11 cellular contexts compared by ENCODE assay signal in the genomic region with DNA sequence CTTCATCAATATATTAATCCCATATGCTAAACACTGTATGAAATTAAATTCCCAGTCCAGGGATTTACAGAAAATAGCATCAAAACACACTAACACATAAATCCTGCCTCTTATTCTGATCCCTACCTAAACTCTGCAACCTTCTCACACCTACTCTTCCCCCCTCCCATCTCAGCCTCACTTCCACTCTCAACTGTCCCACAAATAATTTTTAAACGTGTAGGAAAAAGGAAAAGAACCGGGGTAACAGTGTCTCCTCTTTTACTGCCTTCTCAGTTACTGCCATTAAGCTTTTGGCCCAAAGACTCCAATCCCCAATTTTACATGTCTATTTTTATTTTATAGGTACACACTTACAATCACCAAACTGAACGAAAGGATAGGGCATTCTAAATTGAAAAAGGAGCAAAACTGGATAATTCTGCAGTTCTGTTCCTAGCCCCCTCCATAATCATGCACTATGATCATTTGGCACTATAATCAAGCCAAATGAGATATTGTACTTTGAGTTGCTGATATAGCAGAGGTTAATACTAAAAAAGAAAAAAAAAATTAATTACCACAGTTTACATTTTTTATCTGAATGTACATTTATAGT. TPM values are rescaled to one million over a fixed set of nuclear protein-coding genes. Genes with fewer than 3 reads are reported as not detected.
DNase-seq lines count a peak whose midpoint lies in the region; ATAC-seq, FAIRE-seq and TF ChIP-seq lines count a peak whose summit lies in the region.
"Had no signal": no experiment of that assay in that cellular context is flagged by ENCODE, and none has a peak within 500 bp of the region (broad histone marks: within the 10 kb centered on the region; RNA-seq: fewer than 3 reads in every experiment).

No MANE protein-coding gene starts in this region.

- H3K9me3 ChIP-seq in iPS-20b (ENCODE audit: insufficient read depth, low read depth, low read length) (no peaks in the 10 kb centered on the region), stomach (no peaks in the 10 kb centered on the region)

- peaks cover 32% of the 10 kb centered on the region for H3K36me3 Mint-ChIP-seq in activated CD8-positive, alpha-beta memory T cell treated with anti-CD3 and anti-CD28 coated beads, Interleukin-2, amount 10 ng/mL, durations not matched to agents 7 days and 5 days
- H3K36me3 Mint-ChIP-seq in activated T-helper 1 cell treated with anti-CD3 and anti-CD28 coated beads, Interleukin-12 subunit alpha, Interleukin-12 subunit beta, Interleukin-2, Interleukin-4 antibody, amounts not matched to agents 30 ng/mL and 10 ng/mL and 1 ng/mL, durations not matched to agents 14 hours and 24 hours and 36 hours (ENCODE audit: low read depth): peaks cover 24% of the 10 kb centered on the region

- TF ChIP-seq CTCF in stomach (IDR thresholded peaks at IDR 0.05): no peak

- H3K4me3 Mint-ChIP-seq in activated CD8-positive, alpha-beta memory T cell treated with anti-CD3 and anti-CD28 coated beads, Interleukin-2, amount 10 ng/mL, durations not matched to agents 7 days and 5 days: peak overlapping the region; percentile 78
- peak overlapping the region; percentile 97 for H3K4me3 Mint-ChIP-seq in activated T-helper 1 cell treated with anti-CD3 and anti-CD28 coated beads, Interleukin-12 subunit alpha, Interleukin-12 subunit beta, Interleukin-2, Interleukin-4 antibody, amounts not matched to agents 30 ng/mL and 10 ng/mL and 1 ng/mL, durations not matched to agents 14 hours and 24 hours and 36 hours

- no peak for FAIRE-seq in HTR-8/SVneo (lab: Jason Lieb, UNC)

- H3K27me3 Mint-ChIP-seq in activated CD8-positive, alpha-beta memory T cell treated with anti-CD3 and anti-CD28 coated beads, Interleukin-2, amount 10 ng/mL, durations not matched to agents 7 days and 5 days: no peaks in the 10 kb centered on the region
- H3K27me3 Mint-ChIP-seq in activated T-helper 1 cell treated with anti-CD3 and anti-CD28 coated beads, Interleukin-12 subunit alpha, Interleukin-12 subunit beta, Interleukin-2, Interleukin-4 antibody, amounts not matched to agents 30 ng/mL and 10 ng/mL and 1 ng/mL, durations not matched to agents 14 hours and 24 hours and 36 hours (ENCODE audit: insufficient read depth): no peaks in the 10 kb centered on the region

- peaks cover 43% of the 10 kb centered on the region for H3K4me1 Mint-ChIP-seq in activated CD8-positive, alpha-beta memory T cell treated with anti-CD3 and anti-CD28 coated beads, Interleukin-2, amount 10 ng/mL, durations not matched to agents 7 days and 5 days
- peaks cover 70% of the 10 kb centered on the region for H3K4me1 Mint-ChIP-seq in activated T-helper 1 cell treated with anti-CD3 and anti-CD28 coated beads, Interleukin-12 subunit alpha, Interleukin-12 subunit beta, Interleukin-2, Interleukin-4 antibody, amounts not matched to agents 30 ng/mL and 10 ng/mL and 1 ng/mL, durations not matched to agents 14 hours and 24 hours and 36 hours (ENCODE audit: low read depth)

- H3K4me3 ChIP-seq in iPS-20b (ENCODE audit: low read length) (peak overlapping the region; percentile 98), stomach (peak overlapping the region in 3 of 4 donors; percentile 57 to 93 (median 58))

- H3K36me3 ChIP-seq in iPS-20b (ENCODE audit: insufficient read depth, low read depth, low read length): peaks cover 4% of the 10 kb centered on the region; the same call in 1 of the 2 replicates
- H3K36me3 ChIP-seq in stomach: no peaks in the 10 kb centered on the region
- H3K36me3 ChIP-seq: BLaER1 treated with 17β-estradiol and CSF1 and Interleukin-3, amounts not matched to agents 10 nM and 100 nM had no signal

- peak overlapping the region; percentile 34 for H3K27ac ChIP-seq in iPS-20b (ENCODE audit: low read length)
- H3K27ac ChIP-seq in stomach: peak overlapping the region in 3 of 5 donors; percentile 99 to 100 (median 100)

- ATAC-seq in activated CD8-positive, alpha-beta memory T cell treated with anti-CD3 and anti-CD28 coated beads, Interleukin-2, amount 10 ng/mL, durations not matched to agents 7 days and 5 days: no peak

- H3K27me3 ChIP-seq in iPS-20b (ENCODE audit: insufficient read depth, low read length): no peaks in the 10 kb centered on the region
- no peaks in the 10 kb centered on the region for H3K27me3 ChIP-seq in stomach

- no peak for TF ChIP-seq POLR2A in stomach (IDR thresholded peaks at IDR 0.05)

- peak overlapping the region; percentile 96; the same call in 1 of the 2 replicates for H3K9ac ChIP-seq in iPS-20b (ENCODE audit: low read depth, low read length)

- DNase-seq in activated CD8-positive, alpha-beta memory T cell treated with anti-CD3 and anti-CD28 coated beads, Interleukin-2, amount 10 ng/mL, durations not matched to agents 7 days and 5 days: no peak
- DNase-seq in activated CD8-positive, alpha-beta memory T cell treated with anti-CD3 and anti-CD28 coated beads for 24 hours: no peak
- no peak for DNase-seq in activated T-helper 1 cell treated with anti-CD3 and anti-CD28 coated beads, Interleukin-12 subunit alpha, Interleukin-12 subunit beta, Interleukin-2, Interleukin-4 antibody, amounts not matched to agents 30 ng/mL and 10 ng/mL and 1 ng/mL, durations not matched to agents 14 hours and 24 hours and 36 hours (ENCODE audit: low spot score)
- DNase-seq in stomach (no peak), HTR-8/SVneo (ENCODE audit: insufficient read length, low spot score) (no peak), NCI-H774 (lab: John Stamatoyannopoulos, UW) (no peak), AG20443 (ENCODE audit: low spot score) (no peak)
- DNase-seq: activated B cell treated with CpG ODN at 0.5 μM for 24 hours, NCI-H345 had no signal

- WGBS in stomach, 5 donors: 26 to 37% (median 29%) methylated on average over 3 of the region's 3 CpGs

- CTCF ChIA-PET in activated CD8-positive, alpha-beta memory T cell treated with anti-CD3 and anti-CD28 coated beads, Interleukin-2, amount 10 ng/mL, durations not matched to agents 7 days and 5 days (lab: Charles Lee): interaction anchor here (1.0 to 1.8 kb wide), 4 partner anchors 16 to 97 kb away, joined by 3 to 6 read pairs (median 4); no protein-coding TSS in a partner anchor

- H3K9me3 Mint-ChIP-seq in activated CD8-positive, alpha-beta memory T cell treated with anti-CD3 and anti-CD28 coated beads, Interleukin-2, amount 10 ng/mL, durations not matched to agents 7 days and 5 days (ENCODE audit: low read depth): no peaks in the 10 kb centered on the region
- no peaks in the 10 kb centered on the region for H3K9me3 Mint-ChIP-seq in activated T-helper 1 cell treated with anti-CD3 and anti-CD28 coated beads, Interleukin-12 subunit alpha, Interleukin-12 subunit beta, Interleukin-2, Interleukin-4 antibody, amounts not matched to agents 30 ng/mL and 10 ng/mL and 1 ng/mL, durations not matched to agents 14 hours and 24 hours and 36 hours
- H3K9me3 Mint-ChIP-seq: activated B cell treated with CpG ODN at 0.5 μM for 24 hours had no signal

- no peak for TF ChIP-seq EP300 in stomach (IDR thresholded peaks at IDR 0.05)

- H3K4me1 ChIP-seq in iPS-20b (ENCODE audit: insufficient read depth, low read length) (peaks cover 23% of the 10 kb centered on the region), stomach (peaks cover 15 to 51% (median 37%) of the 10 kb centered on the region in 4 donors)

- intact Hi-C loops in activated T-helper 1 cell treated with anti-CD3 and anti-CD28 coated beads, Interleukin-12 subunit alpha, Interleukin-12 subunit beta, Interleukin-2, Interleukin-4 antibody, amounts not matched to agents 30 ng/mL and 10 ng/mL and 1 ng/mL, durations not matched to agents 14 hours and 24 hours and 36 hours (cut with micrococcal nuclease): loop anchor here (2.0 to 5.0 kb wide), 4 partner anchors 31 to 158 kb away; a partner anchor contains a TSS
- intact Hi-C loops in stomach (cut with DNase I; ENCODE audit: low total_unique reads): loop anchor here (10.0 kb wide), 1 partner anchor 165 kb away; no protein-coding TSS in a partner anchor

- H3K27ac Mint-ChIP-seq in activated CD8-positive, alpha-beta memory T cell treated with anti-CD3 and anti-CD28 coated beads, Interleukin-2, amount 10 ng/mL, durations not matched to agents 7 days and 5 days: no peak overlapping the region
- peak overlapping the region; percentile 45 for H3K27ac Mint-ChIP-seq in activated T-helper 1 cell treated with anti-CD3 and anti-CD28 coated beads, Interleukin-12 subunit alpha, Interleukin-12 subunit beta, Interleukin-2, Interleukin-4 antibody, amounts not matched to agents 30 ng/mL and 10 ng/mL and 1 ng/mL, durations not matched to agents 14 hours and 24 hours and 36 hours

RNA-seq across cellular contexts. Expression of a gene that starts 2.9 kb away (rescaled TPM):
- total RNA-seq in activated CD8-positive, alpha-beta memory T cell treated with anti-CD3 and anti-CD28 coated beads, Interleukin-2, amount 10 ng/mL, durations not matched to agents 7 days and 5 days: 10 to 100 TPM; 43.0 to 69.0 TPM
- total RNA-seq in activated T-helper 1 cell treated with anti-CD3 and anti-CD28 coated beads, Interleukin-12 subunit alpha, Interleukin-12 subunit beta, Interleukin-2, Interleukin-4 antibody, amounts not matched to agents 30 ng/mL and 10 ng/mL and 1 ng/mL, durations not matched to agents 14 hours and 24 hours and 36 hours: 49.3 and 52.0 TPM in 2 replicates
- 10 to 100 TPM; 11.3 to 34.8 (median 32.0) TPM for total RNA-seq in stomach
- polyA plus RNA-seq in stomach: 10 to 100 TPM in 2 of 3 donors, 1 to 10 TPM in 1; 4.9 to 16.0 (median 13.4) TPM

RNA-seq across cellular contexts. Expression of a gene that starts 51.9 kb away (rescaled TPM):
- 10 to 100 TPM; 16.3 to 20.5 TPM for total RNA-seq in activated CD8-positive, alpha-beta memory T cell treated with anti-CD3 and anti-CD28 coated beads, Interleukin-2, amount 10 ng/mL, durations not matched to agents 7 days and 5 days
- total RNA-seq in activated T-helper 1 cell treated with anti-CD3 and anti-CD28 coated beads, Interleukin-12 subunit alpha, Interleukin-12 subunit beta, Interleukin-2, Interleukin-4 antibody, amounts not matched to agents 30 ng/mL and 10 ng/mL and 1 ng/mL, durations not matched to agents 14 hours and 24 hours and 36 hours: 16.7 and 17.9 TPM in 2 replicates
- total RNA-seq in stomach: 10 to 100 TPM in 4 of 5 donors, 1 to 10 TPM in 1; 8.2 to 42.0 (median 34.1) TPM
- 10 to 100 TPM; 12.1 to 33.8 (median 29.8) TPM for polyA plus RNA-seq in stomach
